1 cellular context compared by ENCODE assay signal in genomic region chr3:5299146-5299545, GRCh38.
TF ChIP-seq lines count a peak whose summit lies in the region.

No MANE protein-coding gene starts in this region.

TF ChIP-seq in GM23338, 12 proteins besides CTCF, POLR2A, EP300 and RAD21 (continued from another document):
- no peak for TF ChIP-seq ETS1 (IDR thresholded peaks at IDR 0.05)
- TF ChIP-seq ZNF114 (CRISPR knock-in tag; IDR thresholded peaks at IDR 0.05): no peak
- TF ChIP-seq ZNF331 (CRISPR knock-in tag; IDR thresholded peaks at IDR 0.05; ENCODE audit: low read depth): no peak
- no peak for TF ChIP-seq POLR2AphosphoS5 (IDR thresholded peaks at IDR 0.05; ENCODE audit: low read depth)
- no peak for TF ChIP-seq JUNB (IDR thresholded peaks at IDR 0.05; ENCODE audit: unreplicated experiment)
- TF ChIP-seq ZNF462 (CRISPR knock-in tag; IDR thresholded peaks at IDR 0.05): no peak
- TF ChIP-seq EZH2 (IDR thresholded peaks at IDR 0.05; ENCODE audit: low read depth, unreplicated experiment): no peak
- TF ChIP-seq EZH2phosphoT487 (IDR thresholded peaks at IDR 0.05; ENCODE audit: unreplicated experiment): no peak
- no peak for TF ChIP-seq CREB1 (CRISPR knock-in tag; IDR thresholded peaks at IDR 0.05; ENCODE audit: low read depth)
- TF ChIP-seq STAT1 (IDR thresholded peaks at IDR 0.05; ENCODE audit: unreplicated experiment): no peak
